In the genomic region with DNA sequence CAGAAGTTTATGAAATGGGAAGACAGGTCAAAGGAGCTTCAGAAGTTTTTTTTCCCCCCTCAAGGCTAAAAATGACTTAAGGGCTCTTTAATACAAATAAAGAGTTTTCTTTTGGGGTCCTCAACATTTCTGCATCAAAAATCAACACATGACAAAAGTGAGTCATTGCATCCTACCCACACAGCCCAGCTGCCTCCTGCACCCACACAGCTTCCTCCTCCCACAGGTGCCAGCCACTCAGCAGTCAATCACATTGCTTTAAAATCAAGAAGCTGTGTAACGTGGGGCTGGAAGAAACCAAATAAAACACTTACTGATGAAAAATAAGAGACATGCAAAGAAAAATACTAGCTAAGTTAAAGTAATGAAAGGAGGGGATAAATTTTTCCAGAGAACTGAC, we compare ENCODE assay signal across 8 cellular contexts.
DNase-seq lines count a peak whose midpoint lies in the region; ATAC-seq lines count a peak whose summit lies in the region.

No MANE protein-coding gene starts in this region.

- peaks cover 40% of the 10 kb centered on the region for H3K4me1 Mint-ChIP-seq in activated T-cell treated with anti-CD3 and anti-CD28 coated beads, Interleukin-2, amount 50 U/mL, for 72 hours (ENCODE audit: low read depth)
- peaks cover 29% of the 10 kb centered on the region for H3K4me1 Mint-ChIP-seq in activated T-helper 2 cell treated with anti-CD3 and anti-CD28 coated beads, Interferon-gamma antibody, Interleukin-2, Interleukin-4, amounts not matched to agents 10 μg/mL and 5 μg/mL and 100 μg/mL, durations not matched to agents 14 hours and 24 hours and 36 hours (ENCODE audit: low read depth)

- no peak overlapping the region for H3K27ac Mint-ChIP-seq in activated T-cell treated with anti-CD3 and anti-CD28 coated beads, Interleukin-2, amount 50 U/mL, for 72 hours
- H3K27ac Mint-ChIP-seq in activated T-helper 2 cell treated with anti-CD3 and anti-CD28 coated beads, Interferon-gamma antibody, Interleukin-2, Interleukin-4, amounts not matched to agents 10 μg/mL and 5 μg/mL and 100 μg/mL, durations not matched to agents 14 hours and 24 hours and 36 hours: no peak overlapping the region

- H3K27me3 Mint-ChIP-seq in activated T-cell treated with anti-CD3 and anti-CD28 coated beads, Interleukin-2, amount 50 U/mL, for 72 hours (ENCODE audit: low read depth): no peaks in the 10 kb centered on the region
- peaks cover 2% of the 10 kb centered on the region for H3K27me3 Mint-ChIP-seq in activated T-helper 2 cell treated with anti-CD3 and anti-CD28 coated beads, Interferon-gamma antibody, Interleukin-2, Interleukin-4, amounts not matched to agents 10 μg/mL and 5 μg/mL and 100 μg/mL, durations not matched to agents 14 hours and 24 hours and 36 hours (ENCODE audit: low read depth)

- ATAC-seq in GM18909 (IDR thresholded peaks at IDR 0.05; ENCODE audit: poor library complexity, unreplicated experiment) (peak; percentile 59), GM21447 (IDR thresholded peaks at IDR 0.05; ENCODE audit: unreplicated experiment) (no peak), HG03095 (IDR thresholded peaks at IDR 0.05; ENCODE audit: unreplicated experiment) (no peak), Right ventricle myocardium inferior (no peak)
- peak; percentile 74 to 81 for ATAC-seq in activated T-cell treated with anti-CD3 and anti-CD28 coated beads, Interleukin-2, amount 50 U/mL, for 72 hours (replicated peaks in 1 of 2)

- H3K36me3 Mint-ChIP-seq in activated T-cell treated with anti-CD3 and anti-CD28 coated beads, Interleukin-2, amount 50 U/mL, for 72 hours (ENCODE audit: insufficient read depth in 2 of 2): peaks cover 0 to 5% of the 10 kb centered on the region in 2 donors
- peaks cover 14% of the 10 kb centered on the region for H3K36me3 Mint-ChIP-seq in activated T-helper 2 cell treated with anti-CD3 and anti-CD28 coated beads, Interferon-gamma antibody, Interleukin-2, Interleukin-4, amounts not matched to agents 10 μg/mL and 5 μg/mL and 100 μg/mL, durations not matched to agents 14 hours and 24 hours and 36 hours (ENCODE audit: low read depth)

- H3K4me3 Mint-ChIP-seq in activated T-cell treated with anti-CD3 and anti-CD28 coated beads, Interleukin-2, amount 50 U/mL, for 72 hours: peak overlapping the region; percentile 22 to 42
- H3K4me3 Mint-ChIP-seq in activated T-helper 2 cell treated with anti-CD3 and anti-CD28 coated beads, Interferon-gamma antibody, Interleukin-2, Interleukin-4, amounts not matched to agents 10 μg/mL and 5 μg/mL and 100 μg/mL, durations not matched to agents 14 hours and 24 hours and 36 hours (ENCODE audit: low read depth): no peak overlapping the region

- peak; percentile 14 for DNase-seq in LoVo (ENCODE audit: low spot score)
- DNase-seq in activated T-cell treated with anti-CD3 and anti-CD28 coated beads, Interleukin-2, amount 50 U/mL, for 72 hours: peak; percentile 24 to 42
- peak; percentile 6 to 10 for DNase-seq in stimulated activated CD4-positive, alpha-beta T cell treated with anti-CD3 and anti-CD28 coated beads, Interleukin-1b, Interleukin-23, amount 100 ng/mL, for 1 hour (ENCODE audit: low read depth in 2 of 2)
- no peak for DNase-seq in activated T-helper 2 cell treated with anti-CD3 and anti-CD28 coated beads, Interferon-gamma antibody, Interleukin-2, Interleukin-4, amounts not matched to agents 10 μg/mL and 5 μg/mL and 100 μg/mL, durations not matched to agents 14 hours and 24 hours and 36 hours (ENCODE audit: low spot score)
- DNase-seq in Right ventricle myocardium inferior (ENCODE audit: missing footprints): no peak

- intact Hi-C loops in activated T-helper 2 cell treated with anti-CD3 and anti-CD28 coated beads, Interferon-gamma antibody, Interleukin-2, Interleukin-4, amounts not matched to agents 10 μg/mL and 5 μg/mL and 100 μg/mL, durations not matched to agents 14 hours and 24 hours and 36 hours (cut with micrococcal nuclease): no loop called here
- intact Hi-C loops in Right ventricle myocardium inferior (cut with DNase I): no loop called here

- H3K9me3 Mint-ChIP-seq in activated T-cell treated with anti-CD3 and anti-CD28 coated beads, Interleukin-2, amount 50 U/mL, for 72 hours: no peaks in the 10 kb centered on the region
- peaks cover 6% of the 10 kb centered on the region for H3K9me3 Mint-ChIP-seq in activated T-helper 2 cell treated with anti-CD3 and anti-CD28 coated beads, Interferon-gamma antibody, Interleukin-2, Interleukin-4, amounts not matched to agents 10 μg/mL and 5 μg/mL and 100 μg/mL, durations not matched to agents 14 hours and 24 hours and 36 hours

Comparison
In these comparisons a context has a peak if more than half of its experiments do, and no peak if none do; other contexts are left out.
1. ATAC-seq: peak in GM18909 (single experiment) and activated T-cell treated with anti-CD3 and anti-CD28 coated beads, Interleukin-2, amount 50 U/mL, for 72 hours (2 of 2); none in GM21447 (single experiment), HG03095 (single experiment) and Right ventricle myocardium inferior (single experiment).
2. DNase-seq: peak in LoVo (single experiment), activated T-cell treated with anti-CD3 and anti-CD28 coated beads, Interleukin-2, amount 50 U/mL, for 72 hours (2 of 2) and stimulated activated CD4-positive, alpha-beta T cell treated with anti-CD3 and anti-CD28 coated beads, Interleukin-1b, Interleukin-23, amount 100 ng/mL, for 1 hour (2 of 2); none in activated T-helper 2 cell treated with anti-CD3 and anti-CD28 coated beads, Interferon-gamma antibody, Interleukin-2, Interleukin-4, amounts not matched to agents 10 μg/mL and 5 μg/mL and 100 μg/mL, durations not matched to agents 14 hours and 24 hours and 36 hours (single experiment) and Right ventricle myocardium inferior (single experiment).